ENCODE assay signal across 8 cellular contexts in genomic region chr5:79858097-79858723, GRCh38.
DNase-seq lines count a peak whose midpoint lies in the region; ATAC-seq lines count a peak whose summit lies in the region.

No MANE protein-coding gene starts in this region.

- peak; percentile 43 for ATAC-seq in central memory CD8-positive, alpha-beta T cell (replicated peaks; ENCODE audit: extremely low read depth, poor library complexity, severe bottlenecking)
- no peak for ATAC-seq in GM19395 (IDR thresholded peaks at IDR 0.05; ENCODE audit: unreplicated experiment)

- H3K27me3 Mint-ChIP-seq in central memory CD8-positive, alpha-beta T cell: no peaks in the 10 kb centered on the region

- H3K36me3 Mint-ChIP-seq in central memory CD8-positive, alpha-beta T cell (ENCODE audit: insufficient read depth): peaks cover 2% of the 10 kb centered on the region

- H3K27ac Mint-ChIP-seq in central memory CD8-positive, alpha-beta T cell (ENCODE audit: low read depth): no peak overlapping the region

- peak; percentile 47 for DNase-seq in NK-92 treated with Interleukin-12 subunit alpha and Interleukin-12 subunit beta, amount 100 ng/mL, for 24 hours (lab: John Stamatoyannopoulos, UW)
- DNase-seq in NK-92 (lab: John Stamatoyannopoulos, UW; ENCODE audit: unreplicated experiment): no peak
- DNase-seq in NCI-H1694 treated with DMSO at 0.1 percent for 48 hours (lab: John Stamatoyannopoulos, UW): peak; percentile 32
- peak; percentile 84 for DNase-seq in activated CD4-positive, CD25-positive, alpha-beta regulatory T cell treated with anti-CD3 and anti-CD28 coated beads, Interleukin-2, amount 50 U/mL, for 72 hours
- DNase-seq in central memory CD8-positive, alpha-beta T cell (ENCODE audit: low spot score in 2 of 2): peak; percentile 50 to 79
- DNase-seq in kidney tubule cell (ENCODE audit: low spot score): peak; percentile 70
- DNase-seq in stimulated activated CD4-positive, alpha-beta T cell treated with anti-CD3 and anti-CD28 coated beads, Interleukin-2, amount 100 ng/mL, for 48 hours: peak; percentile 88 to 91

- H3K4me1 Mint-ChIP-seq in central memory CD8-positive, alpha-beta T cell: no peaks in the 10 kb centered on the region

- no peak overlapping the region for H3K4me3 Mint-ChIP-seq in central memory CD8-positive, alpha-beta T cell

- no peaks in the 10 kb centered on the region for H3K9me3 Mint-ChIP-seq in central memory CD8-positive, alpha-beta T cell
